In the genomic region with DNA sequence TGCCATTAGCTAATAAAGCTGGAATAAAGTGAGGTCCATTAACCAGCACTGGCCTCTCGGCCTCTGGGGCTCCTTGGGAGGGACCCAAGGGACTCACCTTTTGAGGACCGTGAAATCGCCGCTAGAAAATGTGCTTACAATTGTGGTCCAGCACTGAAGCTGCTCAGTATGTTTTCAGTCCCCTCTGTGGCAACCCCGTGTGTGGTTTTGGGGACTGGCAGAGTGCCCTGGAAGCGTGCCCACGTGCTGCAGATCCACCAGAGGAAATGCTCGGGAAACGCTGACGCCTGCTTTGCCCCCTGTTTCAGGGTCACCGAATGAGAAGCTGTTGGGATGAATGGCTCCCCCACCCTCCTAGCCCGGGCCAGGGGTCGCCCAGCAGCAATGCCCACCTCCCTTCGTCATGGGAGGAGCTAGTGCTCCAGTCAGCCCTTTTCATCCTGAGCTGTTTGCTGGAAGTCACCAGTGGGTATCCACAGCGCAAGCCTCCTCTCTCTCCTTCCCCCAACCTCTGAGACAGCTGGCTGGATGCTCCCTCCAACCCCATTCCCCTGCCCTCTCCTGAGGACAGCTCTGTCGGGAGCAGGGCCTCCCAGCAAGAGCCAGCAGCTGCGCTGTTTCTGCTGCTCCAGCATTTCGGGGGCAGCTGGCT, we compare ENCODE assay signal across 2 cellular contexts.
TF ChIP-seq lines count a peak whose summit lies in the region.

No MANE protein-coding gene starts in this region.

TF ChIP-seq in SK-N-SH treated with all-trans-retinoic acid at 6 μM for 48 hours, 23 proteins besides CTCF, POLR2A, EP300 and RAD21:
- TF ChIP-seq, protein P1, sequence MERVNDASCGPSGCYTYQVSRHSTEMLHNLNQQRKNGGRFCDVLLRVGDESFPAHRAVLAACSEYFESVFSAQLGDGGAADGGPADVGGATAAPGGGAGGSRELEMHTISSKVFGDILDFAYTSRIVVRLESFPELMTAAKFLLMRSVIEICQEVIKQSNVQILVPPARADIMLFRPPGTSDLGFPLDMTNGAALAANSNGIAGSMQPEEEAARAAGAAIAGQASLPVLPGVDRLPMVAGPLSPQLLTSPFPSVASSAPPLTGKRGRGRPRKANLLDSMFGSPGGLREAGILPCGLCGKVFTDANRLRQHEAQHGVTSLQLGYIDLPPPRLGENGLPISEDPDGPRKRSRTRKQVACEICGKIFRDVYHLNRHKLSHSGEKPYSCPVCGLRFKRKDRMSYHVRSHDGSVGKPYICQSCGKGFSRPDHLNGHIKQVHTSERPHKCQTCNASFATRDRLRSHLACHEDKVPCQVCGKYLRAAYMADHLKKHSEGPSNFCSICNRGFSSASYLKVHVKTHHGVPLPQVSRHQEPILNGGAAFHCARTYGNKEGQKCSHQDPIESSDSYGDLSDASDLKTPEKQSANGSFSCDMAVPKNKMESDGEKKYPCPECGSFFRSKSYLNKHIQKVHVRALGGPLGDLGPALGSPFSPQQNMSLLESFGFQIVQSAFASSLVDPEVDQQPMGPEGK (CRISPR knock-in tag; IDR thresholded peaks at IDR 0.05; ENCODE audit: borderline replicate concordance): no peak
- TF ChIP-seq ZFP30 (CRISPR knock-in tag; IDR thresholded peaks at IDR 0.05) (no peak), ZNF565 (CRISPR knock-in tag; conservative IDR thresholded peaks at IDR 0.05; ENCODE audit: low read depth) (no peak), ZFP3 (CRISPR knock-in tag; IDR thresholded peaks at IDR 0.05) (no peak), ZC3H10 (CRISPR knock-in tag; IDR thresholded peaks at IDR 0.05) (no peak), RARB (CRISPR knock-in tag; IDR thresholded peaks at IDR 0.05) (no peak), BACH2 (CRISPR knock-in tag; IDR thresholded peaks at IDR 0.05; ENCODE audit: borderline replicate concordance) (no peak), SNAI2 (CRISPR knock-in tag; IDR thresholded peaks at IDR 0.05) (no peak), ISL1 (CRISPR knock-in tag; IDR thresholded peaks at IDR 0.05) (no peak), ARNTL (CRISPR knock-in tag; IDR thresholded peaks at IDR 0.05; ENCODE audit: borderline replicate concordance, low read depth) (no peak), OSR1 (CRISPR knock-in tag; IDR thresholded peaks at IDR 0.05) (no peak), GLIS3 (CRISPR knock-in tag; IDR thresholded peaks at IDR 0.05) (no peak), CSDC2 (CRISPR knock-in tag; IDR thresholded peaks at IDR 0.05) (no peak), ZNF70 (CRISPR knock-in tag; IDR thresholded peaks at IDR 0.05) (no peak), TOX (CRISPR knock-in tag; IDR thresholded peaks at IDR 0.05; ENCODE audit: borderline replicate concordance) (no peak), PPARA (CRISPR knock-in tag; IDR thresholded peaks at IDR 0.05; ENCODE audit: borderline replicate concordance) (no peak)
- TF ChIP-seq, protein P2, sequence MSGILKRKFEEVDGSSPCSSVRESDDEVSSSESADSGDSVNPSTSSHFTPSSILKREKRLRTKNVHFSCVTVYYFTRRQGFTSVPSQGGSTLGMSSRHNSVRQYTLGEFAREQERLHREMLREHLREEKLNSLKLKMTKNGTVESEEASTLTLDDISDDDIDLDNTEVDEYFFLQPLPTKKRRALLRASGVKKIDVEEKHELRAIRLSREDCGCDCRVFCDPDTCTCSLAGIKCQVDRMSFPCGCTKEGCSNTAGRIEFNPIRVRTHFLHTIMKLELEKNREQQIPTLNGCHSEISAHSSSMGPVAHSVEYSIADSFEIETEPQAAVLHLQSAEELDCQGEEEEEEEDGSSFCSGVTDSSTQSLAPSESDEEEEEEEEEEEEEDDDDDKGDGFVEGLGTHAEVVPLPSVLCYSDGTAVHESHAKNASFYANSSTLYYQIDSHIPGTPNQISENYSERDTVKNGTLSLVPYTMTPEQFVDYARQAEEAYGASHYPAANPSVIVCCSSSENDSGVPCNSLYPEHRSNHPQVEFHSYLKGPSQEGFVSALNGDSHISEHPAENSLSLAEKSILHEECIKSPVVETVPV (CRISPR knock-in tag; IDR thresholded peaks at IDR 0.05): no peak
- TF ChIP-seq, protein P3, sequence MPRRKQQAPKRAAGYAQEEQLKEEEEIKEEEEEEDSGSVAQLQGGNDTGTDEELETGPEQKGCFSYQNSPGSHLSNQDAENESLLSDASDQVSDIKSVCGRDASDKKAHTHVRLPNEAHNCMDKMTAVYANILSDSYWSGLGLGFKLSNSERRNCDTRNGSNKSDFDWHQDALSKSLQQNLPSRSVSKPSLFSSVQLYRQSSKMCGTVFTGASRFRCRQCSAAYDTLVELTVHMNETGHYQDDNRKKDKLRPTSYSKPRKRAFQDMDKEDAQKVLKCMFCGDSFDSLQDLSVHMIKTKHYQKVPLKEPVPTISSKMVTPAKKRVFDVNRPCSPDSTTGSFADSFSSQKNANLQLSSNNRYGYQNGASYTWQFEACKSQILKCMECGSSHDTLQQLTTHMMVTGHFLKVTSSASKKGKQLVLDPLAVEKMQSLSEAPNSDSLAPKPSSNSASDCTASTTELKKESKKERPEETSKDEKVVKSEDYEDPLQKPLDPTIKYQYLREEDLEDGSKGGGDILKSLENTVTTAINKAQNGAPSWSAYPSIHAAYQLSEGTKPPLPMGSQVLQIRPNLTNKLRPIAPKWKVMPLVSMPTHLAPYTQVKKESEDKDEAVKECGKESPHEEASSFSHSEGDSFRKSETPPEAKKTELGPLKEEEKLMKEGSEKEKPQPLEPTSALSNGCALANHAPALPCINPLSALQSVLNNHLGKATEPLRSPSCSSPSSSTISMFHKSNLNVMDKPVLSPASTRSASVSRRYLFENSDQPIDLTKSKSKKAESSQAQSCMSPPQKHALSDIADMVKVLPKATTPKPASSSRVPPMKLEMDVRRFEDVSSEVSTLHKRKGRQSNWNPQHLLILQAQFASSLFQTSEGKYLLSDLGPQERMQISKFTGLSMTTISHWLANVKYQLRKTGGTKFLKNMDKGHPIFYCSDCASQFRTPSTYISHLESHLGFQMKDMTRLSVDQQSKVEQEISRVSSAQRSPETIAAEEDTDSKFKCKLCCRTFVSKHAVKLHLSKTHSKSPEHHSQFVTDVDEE (CRISPR knock-in tag; IDR thresholded peaks at IDR 0.05): no peak
- TF ChIP-seq, protein P4, sequence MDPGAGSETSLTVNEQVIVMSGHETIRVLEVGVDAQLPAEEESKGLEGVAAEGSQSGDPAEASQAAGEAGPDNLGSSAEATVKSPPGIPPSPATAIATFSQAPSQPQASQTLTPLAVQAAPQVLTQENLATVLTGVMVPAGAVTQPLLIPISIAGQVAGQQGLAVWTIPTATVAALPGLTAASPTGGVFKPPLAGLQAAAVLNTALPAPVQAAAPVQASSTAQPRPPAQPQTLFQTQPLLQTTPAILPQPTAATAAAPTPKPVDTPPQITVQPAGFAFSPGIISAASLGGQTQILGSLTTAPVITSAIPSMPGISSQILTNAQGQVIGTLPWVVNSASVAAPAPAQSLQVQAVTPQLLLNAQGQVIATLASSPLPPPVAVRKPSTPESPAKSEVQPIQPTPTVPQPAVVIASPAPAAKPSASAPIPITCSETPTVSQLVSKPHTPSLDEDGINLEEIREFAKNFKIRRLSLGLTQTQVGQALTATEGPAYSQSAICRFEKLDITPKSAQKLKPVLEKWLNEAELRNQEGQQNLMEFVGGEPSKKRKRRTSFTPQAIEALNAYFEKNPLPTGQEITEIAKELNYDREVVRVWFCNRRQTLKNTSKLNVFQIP (CRISPR knock-in tag; IDR thresholded peaks at IDR 0.05; ENCODE audit: borderline replicate concordance, low read depth): no peak

TF ChIP-seq in H1, 55 proteins besides CTCF, POLR2A, EP300 and RAD21 (continued from another document):
- TF ChIP-seq, protein P5, sequence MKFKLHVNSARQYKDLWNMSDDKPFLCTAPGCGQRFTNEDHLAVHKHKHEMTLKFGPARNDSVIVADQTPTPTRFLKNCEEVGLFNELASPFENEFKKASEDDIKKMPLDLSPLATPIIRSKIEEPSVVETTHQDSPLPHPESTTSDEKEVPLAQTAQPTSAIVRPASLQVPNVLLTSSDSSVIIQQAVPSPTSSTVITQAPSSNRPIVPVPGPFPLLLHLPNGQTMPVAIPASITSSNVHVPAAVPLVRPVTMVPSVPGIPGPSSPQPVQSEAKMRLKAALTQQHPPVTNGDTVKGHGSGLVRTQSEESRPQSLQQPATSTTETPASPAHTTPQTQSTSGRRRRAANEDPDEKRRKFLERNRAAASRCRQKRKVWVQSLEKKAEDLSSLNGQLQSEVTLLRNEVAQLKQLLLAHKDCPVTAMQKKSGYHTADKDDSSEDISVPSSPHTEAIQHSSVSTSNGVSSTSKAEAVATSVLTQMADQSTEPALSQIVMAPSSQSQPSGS (IDR thresholded peaks at IDR 0.05; ENCODE audit: low read length): no peak
- TF ChIP-seq HDAC6 (IDR thresholded peaks at IDR 0.05; ENCODE audit: low read depth, low read length) (no peak), SP2 (IDR thresholded peaks at IDR 0.05; ENCODE audit: low read length) (no peak), CREB1 (IDR thresholded peaks at IDR 0.05) (no peak), RXRA (IDR thresholded peaks at IDR 0.05; ENCODE audit: insufficient read depth, low read depth, low read length) (no peak), NANOG (IDR thresholded peaks at IDR 0.05; ENCODE audit: insufficient read depth, low read depth, low read length, poor library complexity, severe bottlenecking) (no peak), EGR1 (IDR thresholded peaks at IDR 0.05; ENCODE audit: borderline replicate concordance, low read depth, low read length) (no peak), GTF2F1 (IDR thresholded peaks at IDR 0.05; ENCODE audit: borderline replicate concordance, low read depth, low read length) (no peak), RBBP5 (IDR thresholded peaks at IDR 0.05; ENCODE audit: borderline replicate concordance, low read depth, low read length) (no peak)
